15 cellular contexts compared by ENCODE assay signal in the genomic region with DNA sequence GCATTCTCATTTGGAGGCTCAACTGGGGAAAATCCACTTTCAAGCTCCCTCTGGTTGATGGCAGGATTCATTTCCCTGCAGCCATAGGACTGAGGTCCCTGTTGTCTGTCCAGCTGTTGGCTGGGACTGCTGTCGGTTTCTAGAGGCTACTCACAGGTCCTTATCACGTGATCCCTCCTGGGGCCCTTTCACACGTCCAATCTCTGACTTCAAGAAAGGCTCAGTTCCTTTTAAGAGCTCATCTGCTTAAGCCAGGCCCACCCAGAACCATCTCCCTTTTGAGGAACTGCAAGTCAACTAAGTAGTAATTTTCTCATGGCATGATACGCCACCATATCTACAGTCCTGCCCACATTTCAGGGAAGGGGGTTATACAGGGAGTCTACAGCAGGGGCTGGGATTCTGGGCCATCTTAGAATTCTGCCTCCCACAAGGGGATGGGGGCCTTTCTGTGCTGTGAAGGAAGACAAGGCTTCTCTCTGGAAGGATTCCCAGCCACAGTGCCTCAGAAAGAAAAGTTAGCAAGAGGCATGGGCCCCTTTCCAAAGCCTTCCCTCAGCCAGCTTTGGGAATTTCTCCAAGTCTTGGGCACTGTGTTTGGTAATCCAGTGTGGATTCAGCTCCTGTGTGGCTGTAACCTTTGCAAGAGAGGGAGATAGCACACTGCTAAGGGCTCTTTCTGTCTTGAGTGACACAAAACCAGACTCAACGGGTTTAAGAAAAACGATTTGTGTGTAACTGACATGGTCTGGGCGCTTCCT.
DNase-seq lines count a peak whose midpoint lies in the region; ATAC-seq, FAIRE-seq and TF ChIP-seq lines count a peak whose summit lies in the region.
"Had no signal": no experiment of that assay in that cellular context is flagged by ENCODE, and none has a peak within 500 bp of the region (broad histone marks: within the 10 kb centered on the region; RNA-seq: fewer than 3 reads in every experiment).

No MANE protein-coding gene starts in this region.

- DNase-seq in GM12891 (ENCODE audit: insufficient read length, low spot score) (no peak), anterior cingulate cortex (lab: John Stamatoyannopoulos, UW) (peak in 49 of 58 donors; percentile 5 to 86 (median 55)), right cardiac atrium (peak in 1 of 3 donors; percentile 27), gastrocnemius medialis (peak; percentile 65 to 89), HFFc6 (no peak)
- DNase-seq in stimulated activated naive CD4-positive, alpha-beta T cell treated with Interleukin-2 at 50 U/mL for 16 hours (lab: John Stamatoyannopoulos, UW) = no peak
- DNase-seq in stimulated activated CD4-positive, alpha-beta T cell treated with anti-CD3 and anti-CD28 coated beads, Interleukin-4, amount 100 ng/mL, for 1 hour = no peak
- DNase-seq: activated CD4-positive, alpha-beta T cell treated with anti-CD3 and anti-CD28 coated beads, Interleukin-2, amount 10 ng/mL, durations not matched to agents 7 days and 5 days; CD4-positive, alpha-beta memory T cell; foreskin melanocyte; lower lobe of right lung; NCI-H1694 treated with DMSO at 0.1 percent for 48 hours; NK-92 treated with Interleukin-12 subunit alpha and Interleukin-12 subunit beta, amount 100 ng/mL, for 24 hours had no signal

- no peak overlapping the region for H3K27ac Mint-ChIP-seq in HFFc6
- H3K27ac Mint-ChIP-seq: activated CD4-positive, alpha-beta T cell treated with anti-CD3 and anti-CD28 coated beads, Interleukin-2, amount 10 ng/mL, durations not matched to agents 7 days and 5 days; CD4-positive, alpha-beta memory T cell; GM23338 had no signal

- peaks cover 5% of the 10 kb centered on the region; the same call in 1 of the 2 replicates for H3K9me3 Mint-ChIP-seq in HFFc6
- H3K9me3 Mint-ChIP-seq: activated CD4-positive, alpha-beta T cell treated with anti-CD3 and anti-CD28 coated beads, Interleukin-2, amount 10 ng/mL, durations not matched to agents 7 days and 5 days; CD4-positive, alpha-beta memory T cell had no signal

- H3K4me1 Mint-ChIP-seq in HFFc6 (ENCODE audit: low read depth) = no peaks in the 10 kb centered on the region

- no peaks in the 10 kb centered on the region for H3K27me3 ChIP-seq in right cardiac atrium (ENCODE audit: control insufficient read depth, insufficient read depth)
- H3K27me3 ChIP-seq in gastrocnemius medialis = no peaks in the 10 kb centered on the region

- H3K4me1 ChIP-seq in right cardiac atrium (ENCODE audit: control insufficient read depth, insufficient read depth, low read length) = peaks cover 4% of the 10 kb centered on the region
- peaks cover 22 to 25% of the 10 kb centered on the region in 2 donors for H3K4me1 ChIP-seq in gastrocnemius medialis
- H3K4me1 ChIP-seq: lower lobe of right lung had no signal

- in situ Hi-C loops in gastrocnemius medialis (cut with MboI; ENCODE audit: low sequenced_read_pairs in 4 of 4) = no loop called here

- peaks cover 59% of the 10 kb centered on the region for H3K27me3 Mint-ChIP-seq in HFFc6 (ENCODE audit: insufficient read depth)
- H3K27me3 Mint-ChIP-seq: activated CD4-positive, alpha-beta T cell treated with anti-CD3 and anti-CD28 coated beads, Interleukin-2, amount 10 ng/mL, durations not matched to agents 7 days and 5 days had no signal

- TF ChIP-seq CTCF in gastrocnemius medialis (IDR thresholded peaks at IDR 0.05 in 4 of 5, conservative IDR thresholded peaks at IDR 0.05 in 1 of 5) (no peak), HFFc6 (IDR thresholded peaks at IDR 0.05) (no peak)

- H3K4me3 ChIP-seq in right cardiac atrium (ENCODE audit: low read length) (no peak overlapping the region), gastrocnemius medialis (no peak overlapping the region)
- H3K4me3 ChIP-seq: GM23338, lower lobe of right lung had no signal

- H3K9me3 ChIP-seq in right cardiac atrium (ENCODE audit: control insufficient read depth, low read length) (no peaks in the 10 kb centered on the region), gastrocnemius medialis (no peaks in the 10 kb centered on the region)
- H3K9me3 ChIP-seq: lower lobe of right lung had no signal

- no peaks in the 10 kb centered on the region for H3K36me3 Mint-ChIP-seq in HFFc6 (ENCODE audit: low read depth)
- H3K36me3 Mint-ChIP-seq: CD4-positive, alpha-beta memory T cell had no signal

- no peak for FAIRE-seq in GM12891 (lab: Jason Lieb, UNC)

- intact Hi-C loops in right cardiac atrium (cut with DNase I) = no loop called here
- intact Hi-C loops in gastrocnemius medialis (cut with DNase I; ENCODE audit: low total_unique reads) = loop anchor here (1.0 to 5.0 kb wide), 2 partner anchors 13 to 259 kb away; no protein-coding TSS in a partner anchor

- H3K27ac ChIP-seq in right cardiac atrium (ENCODE audit: low read length) (peak overlapping the region; percentile 11), gastrocnemius medialis (peak overlapping the region; percentile 61 to 78 (median 70))
- H3K27ac ChIP-seq: lower lobe of right lung had no signal

- TF ChIP-seq POLR2A in GM12891 (IDR thresholded peaks at IDR 0.05; ENCODE audit: low read depth, low read length) (no peak), gastrocnemius medialis (IDR thresholded peaks at IDR 0.05) (no peak)

- ATAC-seq in right cardiac atrium (peak; percentile 11 to 28), gastrocnemius medialis (peak; percentile 93 to 94), HG03378 (IDR thresholded peaks at IDR 0.05; ENCODE audit: unreplicated experiment) (no peak)

- no peaks in the 10 kb centered on the region for H3K36me3 ChIP-seq in gastrocnemius medialis
- H3K36me3 ChIP-seq: lower lobe of right lung had no signal

- 53% methylated on average over 7 of the region's 7 CpGs for WGBS in right cardiac atrium

- H3K4me3 Mint-ChIP-seq in HFFc6 = no peak overlapping the region
- H3K4me3 Mint-ChIP-seq: activated CD4-positive, alpha-beta T cell treated with anti-CD3 and anti-CD28 coated beads, Interleukin-2, amount 10 ng/mL, durations not matched to agents 7 days and 5 days; CD4-positive, alpha-beta memory T cell; GM23338 had no signal

TF ChIP-seq in GM12891, 5 proteins besides CTCF, POLR2A, EP300 and RAD21:
- no peak for TF ChIP-seq TAF1 (IDR thresholded peaks at IDR 0.05; ENCODE audit: low read depth, low read length)
- TF ChIP-seq PAX5 (IDR thresholded peaks at IDR 0.05; ENCODE audit: insufficient read depth, low read length, severe bottlenecking) = no peak
- TF ChIP-seq SPI1 (IDR thresholded peaks at IDR 0.05; ENCODE audit: low read depth, low read length) = peak; percentile 65

Comparison
In these comparisons a context has a peak if more than half of its experiments do, and no peak if none do; other contexts are left out.
1. DNase-seq: peak in anterior cingulate cortex (49 of 58) and gastrocnemius medialis (2 of 2); none in GM12891 (single experiment), stimulated activated naive CD4-positive, alpha-beta T cell treated with Interleukin-2 at 50 U/mL for 16 hours (single experiment), stimulated activated CD4-positive, alpha-beta T cell treated with anti-CD3 and anti-CD28 coated beads, Interleukin-4, amount 100 ng/mL, for 1 hour (single experiment) and HFFc6 (single experiment).